17 cellular contexts compared by ENCODE assay signal in genomic region chr15:88022711-88023110, GRCh38.
DNase-seq lines count a peak whose midpoint lies in the region; TF ChIP-seq lines count a peak whose summit lies in the region.
"Had no signal": no experiment of that assay in that cellular context is flagged by ENCODE, and none has a peak within 500 bp of the region (broad histone marks: within the 10 kb centered on the region; RNA-seq: fewer than 3 reads in every experiment).

No MANE protein-coding gene starts in this region.

- H3K27ac ChIP-seq in WERI-Rb-1 (peak overlapping the region; percentile 45), brain microvascular endothelial cell (no peak overlapping the region), suprapubic skin (no peak overlapping the region)
- H3K27ac ChIP-seq: BLaER1 had no signal

- DNase-seq in DMS 273 (lab: John Stamatoyannopoulos, UW; ENCODE audit: unreplicated experiment) = peak; percentile 60
- DNase-seq in NCI-H1417 (lab: John Stamatoyannopoulos, UW) = peak in 2 of 3 experiments; percentile 55 to 89
- peak; percentile 49 for DNase-seq in NCI-H748 treated with DMSO at 0.1 percent for 48 hours (lab: John Stamatoyannopoulos, UW)
- peak; percentile 73 for DNase-seq in WERI-Rb-1
- no peak for DNase-seq in HAP-1 (ENCODE audit: low spot score in 2 of 2)
- DNase-seq in brain microvascular endothelial cell = no peak
- no peak for DNase-seq in SHP77 treated with DMSO at 0.1 percent for 48 hours (lab: John Stamatoyannopoulos, UW)
- DNase-seq in suprapubic skin (ENCODE audit: low spot score in 2 of 2) = no peak
- DNase-seq: CD8-positive, alpha-beta T cell; DND-41; Karpas-422; NCI-H1048; NCI-H1930; NCI-H226; NCI-H526 treated with DMSO at 0.1 percent for 48 hours; SW 1271 had no signal

- WGBS in suprapubic skin = 49% methylated on average over 2 of the region's 2 CpGs

- no peak for TF ChIP-seq EP300 in suprapubic skin (IDR thresholded peaks at IDR 0.05)

- no peaks in the 10 kb centered on the region for H3K36me3 ChIP-seq in WERI-Rb-1
- H3K36me3 ChIP-seq in HAP-1 (replicated peaks) = no peaks in the 10 kb centered on the region
- no peaks in the 10 kb centered on the region for H3K36me3 ChIP-seq in brain microvascular endothelial cell (replicated peaks)
- H3K36me3 ChIP-seq in suprapubic skin = no peaks in the 10 kb centered on the region
- H3K36me3 ChIP-seq: BLaER1 had no signal

- TF ChIP-seq CTCF in WERI-Rb-1 (IDR thresholded peaks at IDR 0.05; ENCODE audit: low read depth, low read length) (no peak), brain microvascular endothelial cell (IDR thresholded peaks at IDR 0.05; ENCODE audit: low read depth, low read length, missing control alignments) (no peak), suprapubic skin (IDR thresholded peaks at IDR 0.05) (no peak)

- in situ Hi-C loops in HAP-1 (cut with MboI; ENCODE audit: low sequenced_read_pairs) (no loop called here), brain microvascular endothelial cell (cut with HindIII; ENCODE audit: low pct_ligation_motif_present, low sequenced_read_pairs) (no loop called here)

- H3K4me1 ChIP-seq in HAP-1 = no peaks in the 10 kb centered on the region
- H3K4me1 ChIP-seq in suprapubic skin = no peaks in the 10 kb centered on the region

- H3K9me3 ChIP-seq in WERI-Rb-1 (ENCODE audit: severe bottlenecking) (no peaks in the 10 kb centered on the region), HAP-1 (peaks cover 9% of the 10 kb centered on the region), suprapubic skin (no peaks in the 10 kb centered on the region)
- H3K9me3 ChIP-seq: BLaER1 had no signal

- TF ChIP-seq POLR2A in suprapubic skin (IDR thresholded peaks at IDR 0.05) = no peak

- H3K27me3 ChIP-seq in WERI-Rb-1 (ENCODE audit: insufficient read depth, low read depth, severe bottlenecking) = no peaks in the 10 kb centered on the region
- H3K27me3 ChIP-seq in HAP-1 (ENCODE audit: low read depth) = no peaks in the 10 kb centered on the region
- no peaks in the 10 kb centered on the region for H3K27me3 ChIP-seq in brain microvascular endothelial cell (replicated peaks)
- H3K27me3 ChIP-seq in suprapubic skin = peaks cover 2% of the 10 kb centered on the region
- H3K27me3 ChIP-seq: BLaER1 had no signal

- H3K4me3 ChIP-seq in WERI-Rb-1 (ENCODE audit: low read depth, low read length) (no peak overlapping the region), HAP-1 (no peak overlapping the region), brain microvascular endothelial cell (ENCODE audit: low read depth, low read length) (no peak overlapping the region), suprapubic skin (no peak overlapping the region)
- H3K4me3 ChIP-seq: BLaER1 had no signal

Comparison
In these comparisons a context has a peak if more than half of its experiments do, and no peak if none do; other contexts are left out.
1. DNase-seq: peak in DMS 273 (single experiment), NCI-H1417 (2 of 3), NCI-H748 treated with DMSO at 0.1 percent for 48 hours (single experiment) and WERI-Rb-1 (single experiment); none in HAP-1 (0 of 2), brain microvascular endothelial cell (single experiment), SHP77 treated with DMSO at 0.1 percent for 48 hours (single experiment) and suprapubic skin (0 of 2).